ENCODE assay signal across 17 cellular contexts in genomic region chr17:37834168-37834567, GRCh38.
DNase-seq lines count a peak whose midpoint lies in the region; ATAC-seq, FAIRE-seq and TF ChIP-seq lines count a peak whose summit lies in the region.
"Had no signal": no experiment of that assay in that cellular context is flagged by ENCODE, and none has a peak within 500 bp of the region (broad histone marks: within the 10 kb centered on the region; RNA-seq: fewer than 3 reads in every experiment).

No MANE protein-coding gene starts in this region.

- H3K4me3 Mint-ChIP-seq in activated CD4-positive, alpha-beta memory T cell treated with anti-CD3 and anti-CD28 coated beads, Interleukin-2, amount 10 ng/mL, durations not matched to agents 7 days and 5 days = peak overlapping the region; percentile 0
- no peak overlapping the region for H3K4me3 Mint-ChIP-seq in activated CD4-positive, alpha-beta memory T cell treated with anti-CD3 and anti-CD28 coated beads for 36 hours
- H3K4me3 Mint-ChIP-seq in Caco-2 (ENCODE audit: unreplicated experiment) = no peak overlapping the region
- H3K4me3 Mint-ChIP-seq: CD4-positive, CD25-positive, alpha-beta regulatory T cell had no signal

- no TSS peak for BruUV-seq in Caco-2 (replicated peaks; lab: Mats Ljungman, UMichigan)
- no TSS peak for BruUV-seq in GM12878 (replicated peaks; lab: Mats Ljungman, UMichigan)

- H3K9ac ChIP-seq in GM12878 (ENCODE audit: control insufficient read depth, insufficient read depth, low read length) (no peak overlapping the region), mesenchymal stem cell (ENCODE audit: low read length) (no peak overlapping the region)
- H3K9ac ChIP-seq: BLaER1 treated with 17β-estradiol and CSF1 and Interleukin-3, amounts not matched to agents 10 nM and 100 nM; GM23248 had no signal

- H3K27me3 Mint-ChIP-seq in activated CD4-positive, alpha-beta memory T cell treated with anti-CD3 and anti-CD28 coated beads, Interleukin-2, amount 10 ng/mL, durations not matched to agents 7 days and 5 days = peaks cover 31% of the 10 kb centered on the region
- H3K27me3 Mint-ChIP-seq in activated CD4-positive, alpha-beta memory T cell treated with anti-CD3 and anti-CD28 coated beads for 36 hours = peaks cover 25% of the 10 kb centered on the region
- H3K27me3 Mint-ChIP-seq in Caco-2 (ENCODE audit: insufficient read depth, unreplicated experiment) = no peaks in the 10 kb centered on the region
- H3K27me3 Mint-ChIP-seq: CD4-positive, CD25-positive, alpha-beta regulatory T cell had no signal

- no peak for TF ChIP-seq EP300 in GM12878 (IDR thresholded peaks at IDR 0.05; ENCODE audit: borderline replicate concordance in 1 of 2, control insufficient read depth in 1 of 2, low read depth in 2 of 2, low read length in 2 of 2)

- no peak overlapping the region for H4K8ac ChIP-seq in mesenchymal stem cell (ENCODE audit: low read length)

- H2AK5ac ChIP-seq in mesenchymal stem cell (ENCODE audit: low read length, severe bottlenecking) = no peak overlapping the region

- H3K23ac ChIP-seq in mesenchymal stem cell (ENCODE audit: low read length in 2 of 2) = no peak overlapping the region

- no peaks in the 10 kb centered on the region for H3K9me3 Mint-ChIP-seq in activated CD4-positive, alpha-beta memory T cell treated with anti-CD3 and anti-CD28 coated beads, Interleukin-2, amount 10 ng/mL, durations not matched to agents 7 days and 5 days
- H3K9me3 Mint-ChIP-seq in activated CD4-positive, alpha-beta memory T cell treated with anti-CD3 and anti-CD28 coated beads for 36 hours = no peaks in the 10 kb centered on the region
- H3K9me3 Mint-ChIP-seq in Caco-2 (ENCODE audit: unreplicated experiment) = no peaks in the 10 kb centered on the region

- no peak overlapping the region for H3K4ac ChIP-seq in mesenchymal stem cell (ENCODE audit: low read depth in 1 of 2, low read length in 2 of 2)

- H3K27me3 ChIP-seq in Caco-2 (replicated peaks; ENCODE audit: control insufficient read depth, insufficient read depth, low read length) = no peaks in the 10 kb centered on the region
- no peaks in the 10 kb centered on the region for H3K27me3 ChIP-seq in GM12878 (replicated peaks in 1 of 2; ENCODE audit: control insufficient read depth in 2 of 2, insufficient read depth in 2 of 2, low read length in 1 of 2)
- H3K27me3 ChIP-seq in mesenchymal stem cell (ENCODE audit: control insufficient read depth in 1 of 2, insufficient read depth in 1 of 2, low read length in 2 of 2) = peaks cover 0 to 71% of the 10 kb centered on the region in 2 experiments
- no peaks in the 10 kb centered on the region for H3K27me3 ChIP-seq in brain microvascular endothelial cell (replicated peaks)
- H3K27me3 ChIP-seq: BLaER1 treated with 17β-estradiol and CSF1 and Interleukin-3, amounts not matched to agents 10 nM and 100 nM had no signal

- TF ChIP-seq RAD21 in GM12878 (IDR thresholded peaks at IDR 0.05; ENCODE audit: insufficient read depth, low read depth, low read length) = no peak

- no peaks in the 10 kb centered on the region for H3K79me2 ChIP-seq in GM12878 (ENCODE audit: control insufficient read depth, insufficient read depth, low read length)

- SMC1A ChIA-PET in GM12878 (lab: Charles Lee; ENCODE audit: uncharacterized antibody, unreplicated experiment) = interaction anchor here (0.6 to 7.9 kb wide), 7 partner anchors 8 to 18 kb away, joined by 3 to 48 read pairs (median 8); no protein-coding TSS in a partner anchor

- no peak overlapping the region for H3K18ac ChIP-seq in mesenchymal stem cell (ENCODE audit: low read depth in 1 of 2, low read length in 2 of 2)

- intact Hi-C loops in activated CD4-positive, alpha-beta memory T cell treated with anti-CD3 and anti-CD28 coated beads for 36 hours (cut with micrococcal nuclease) = no loop called here
- intact Hi-C loops in Caco-2 (cut with micrococcal nuclease; ENCODE audit: unreplicated experiment) (no loop called here), GM12878 (cut with micrococcal nuclease; ENCODE audit: unreplicated experiment) (no loop called here)

- no peak overlapping the region for H2BK12ac ChIP-seq in mesenchymal stem cell (ENCODE audit: low read length in 2 of 2)

- H3K4me3 ChIP-seq in Caco-2 (ENCODE audit: low read depth, low read length) (no peak overlapping the region), GM12878 (no peak overlapping the region), mesenchymal stem cell (ENCODE audit: insufficient read depth in 1 of 2, low read depth in 1 of 2, low read length in 2 of 2) (no peak overlapping the region), brain microvascular endothelial cell (ENCODE audit: low read depth, low read length) (no peak overlapping the region)
- H3K4me3 ChIP-seq: BLaER1 treated with 17β-estradiol and CSF1 and Interleukin-3, amounts not matched to agents 10 nM and 100 nM; GM23248 had no signal

- H3K27ac Mint-ChIP-seq in activated CD4-positive, alpha-beta memory T cell treated with anti-CD3 and anti-CD28 coated beads, Interleukin-2, amount 10 ng/mL, durations not matched to agents 7 days and 5 days = peak overlapping the region; percentile 13
- H3K27ac Mint-ChIP-seq in activated CD4-positive, alpha-beta memory T cell treated with anti-CD3 and anti-CD28 coated beads for 36 hours = no peak overlapping the region
- H3K27ac Mint-ChIP-seq in Caco-2 (ENCODE audit: unreplicated experiment) = peak overlapping the region; percentile 71
- H3K27ac Mint-ChIP-seq: CD4-positive, CD25-positive, alpha-beta regulatory T cell had no signal

- H3K9me3 ChIP-seq in Caco-2 = no peaks in the 10 kb centered on the region
- H3K9me3 ChIP-seq in GM12878 (replicated peaks; ENCODE audit: control insufficient read depth, insufficient read depth, low read length) = no peaks in the 10 kb centered on the region
- H3K9me3 ChIP-seq in mesenchymal stem cell (ENCODE audit: control insufficient read depth, low read length) = no peaks in the 10 kb centered on the region
- H3K9me3 ChIP-seq: BLaER1 treated with 17β-estradiol and CSF1 and Interleukin-3, amounts not matched to agents 10 nM and 100 nM had no signal

- POLR2A ChIA-PET in activated CD4-positive, alpha-beta memory T cell treated with anti-CD3 and anti-CD28 coated beads, Interleukin-2, amount 10 ng/mL, durations not matched to agents 7 days and 5 days (lab: Charles Lee) = no interaction called here
- POLR2A ChIA-PET in activated CD4-positive, alpha-beta memory T cell treated with anti-CD3 and anti-CD28 coated beads for 36 hours (lab: Charles Lee) = no interaction called here
- POLR2A ChIA-PET in Caco-2 (lab: Charles Lee) = no interaction called here
- POLR2A ChIA-PET in GM12878 (lab: Charles Lee) = interaction anchor here (0.5 to 0.9 kb wide), 2 partner anchors 59 to 388 kb away, joined by 3 to 4 read pairs; no protein-coding TSS in a partner anchor

- CTCF ChIA-PET in activated CD4-positive, alpha-beta memory T cell treated with anti-CD3 and anti-CD28 coated beads, Interleukin-2, amount 10 ng/mL, durations not matched to agents 7 days and 5 days (lab: Charles Lee) = interaction anchor here (1.8 to 2.0 kb wide), 2 partner anchors 15 to 18 kb away, joined by 4 to 7 read pairs; no protein-coding TSS in a partner anchor
- CTCF ChIA-PET in activated CD4-positive, alpha-beta memory T cell treated with anti-CD3 and anti-CD28 coated beads for 36 hours (lab: Charles Lee) = no interaction called here
- CTCF ChIA-PET in Caco-2 (lab: Charles Lee) = interaction anchor here (0.7 kb wide), 1 partner anchor 184 kb away, joined by 3 read pairs; no protein-coding TSS in a partner anchor
- CTCF ChIA-PET in GM12878 (lab: Yijun Ruan, JAX) = interaction anchor here (0.7 to 2.9 kb wide), 4 partner anchors 10 to 16 kb away, joined by 3 to 19 read pairs (median 4); no protein-coding TSS in a partner anchor

- 97% methylated on average over 2 of the region's 2 CpGs for WGBS in GM12878 (ENCODE audit: insufficient coverage, insufficient replicate concordance, low lambda C conversion rate, missing lambda C conversion rate)
- WGBS in mesenchymal stem cell = 95% methylated on average over 2 of the region's 2 CpGs

- H3K4me1 Mint-ChIP-seq in activated CD4-positive, alpha-beta memory T cell treated with anti-CD3 and anti-CD28 coated beads, Interleukin-2, amount 10 ng/mL, durations not matched to agents 7 days and 5 days = peaks cover 44% of the 10 kb centered on the region
- peaks cover 6% of the 10 kb centered on the region for H3K4me1 Mint-ChIP-seq in activated CD4-positive, alpha-beta memory T cell treated with anti-CD3 and anti-CD28 coated beads for 36 hours (ENCODE audit: low read depth)
- H3K4me1 Mint-ChIP-seq in Caco-2 (ENCODE audit: low read depth, unreplicated experiment) = peaks cover 68% of the 10 kb centered on the region

- TF ChIP-seq CTCF in Caco-2 (IDR thresholded peaks at IDR 0.05; ENCODE audit: insufficient read depth in 1 of 2, low read depth in 1 of 2, low read length in 1 of 2, severe bottlenecking in 1 of 2, unreplicated experiment in 1 of 2) = no peak
- no peak for TF ChIP-seq CTCF in GM12878 (IDR thresholded peaks at IDR 0.05 in 2 of 3, conservative IDR thresholded peaks at IDR 0.05 in 1 of 3; ENCODE audit: control insufficient read depth in 2 of 3, extremely low read depth in 1 of 3, insufficient read depth in 1 of 3, low read depth in 3 of 3, low read length in 3 of 3)
- TF ChIP-seq CTCF in brain microvascular endothelial cell (IDR thresholded peaks at IDR 0.05; ENCODE audit: low read depth, low read length, missing control alignments) = no peak

- H2AFZ ChIP-seq in GM12878 (ENCODE audit: control insufficient read depth, low read depth, low read length) (no peak overlapping the region), mesenchymal stem cell (ENCODE audit: low read depth, low read length) (no peak overlapping the region)
- H2AFZ ChIP-seq: GM23248 had no signal

- no peak for ATAC-seq in GM12878

- H3K36me3 Mint-ChIP-seq in activated CD4-positive, alpha-beta memory T cell treated with anti-CD3 and anti-CD28 coated beads, Interleukin-2, amount 10 ng/mL, durations not matched to agents 7 days and 5 days (ENCODE audit: low read depth) = no peaks in the 10 kb centered on the region
- no peaks in the 10 kb centered on the region for H3K36me3 Mint-ChIP-seq in activated CD4-positive, alpha-beta memory T cell treated with anti-CD3 and anti-CD28 coated beads for 36 hours
- H3K36me3 Mint-ChIP-seq in Caco-2 (ENCODE audit: insufficient read depth, unreplicated experiment) = peaks cover 8% of the 10 kb centered on the region
- H3K36me3 Mint-ChIP-seq: CD4-positive, CD25-positive, alpha-beta regulatory T cell had no signal

- H3K4me2 ChIP-seq in GM12878 (ENCODE audit: control insufficient read depth, insufficient read depth) (no peak overlapping the region), mesenchymal stem cell (ENCODE audit: low read length, poor library complexity, severe bottlenecking) (no peak overlapping the region)
- H3K4me2 ChIP-seq: BLaER1 treated with 17β-estradiol and CSF1 and Interleukin-3, amounts not matched to agents 10 nM and 100 nM had no signal

- no peaks in the 10 kb centered on the region for H3K79me1 ChIP-seq in mesenchymal stem cell (replicated peaks; ENCODE audit: low read length, poor library complexity, severe bottlenecking)

- no peak for DNase-seq in activated CD4-positive, alpha-beta memory T cell treated with anti-CD3 and anti-CD28 coated beads, Interleukin-2, amount 10 ng/mL, durations not matched to agents 7 days and 5 days
- DNase-seq in activated CD4-positive, alpha-beta memory T cell treated with anti-CD3 and anti-CD28 coated beads for 36 hours = no peak
- no peak for DNase-seq in Caco-2
- DNase-seq in GM12878 (ENCODE audit: low read depth, low spot score) = no peak
- DNase-seq in mesenchymal stem cell = no peak
- no peak for DNase-seq in brain microvascular endothelial cell
- DNase-seq in stimulated activated naive CD4-positive, alpha-beta T cell (lab: John Stamatoyannopoulos, UW) = no peak
- no peak for DNase-seq in iPS-NIHi11 (ENCODE audit: low spot score)
- DNase-seq: 8988T, AML-193, Calu3, DMS 273 treated with DMSO at 0.1 percent for 48 hours, GM23248, H7 had no signal

- H4K91ac ChIP-seq in mesenchymal stem cell (ENCODE audit: low read length) = peak overlapping the region; percentile 34

- no peak overlapping the region for H2BK15ac ChIP-seq in mesenchymal stem cell (ENCODE audit: low read depth, poor library complexity, severe bottlenecking)

- RAD21 ChIA-PET in GM12878 (lab: Charles Lee; ENCODE audit: unreplicated experiment) = interaction anchor here (1.0 to 2.3 kb wide), 4 partner anchors 14 to 51 kb away, joined by 3 to 14 read pairs (median 4); no protein-coding TSS in a partner anchor

- no peak for TF ChIP-seq POLR2A in GM12878 (IDR thresholded peaks at IDR 0.05; ENCODE audit: low read depth, low read length)

- H3K36me3 ChIP-seq in Caco-2 (ENCODE audit: control insufficient read depth, insufficient read depth, low read length) (no peaks in the 10 kb centered on the region), GM12878 (ENCODE audit: control insufficient read depth in 2 of 2, insufficient read depth in 2 of 2, low read length in 1 of 2) (no peaks in the 10 kb centered on the region), mesenchymal stem cell (ENCODE audit: control insufficient read depth in 1 of 2, insufficient read depth in 2 of 2, low read depth in 1 of 2, low read length in 2 of 2) (no peaks in the 10 kb centered on the region), brain microvascular endothelial cell (replicated peaks) (no peaks in the 10 kb centered on the region)
- H3K36me3 ChIP-seq: BLaER1 treated with 17β-estradiol and CSF1 and Interleukin-3, amounts not matched to agents 10 nM and 100 nM had no signal

- H3K27ac ChIP-seq in GM12878 (ENCODE audit: control insufficient read depth, insufficient read depth) (no peak overlapping the region), mesenchymal stem cell (ENCODE audit: low read length, poor library complexity, severe bottlenecking) (no peak overlapping the region), brain microvascular endothelial cell (no peak overlapping the region)
- H3K27ac ChIP-seq: BLaER1 treated with 17β-estradiol and CSF1 and Interleukin-3, amounts not matched to agents 10 nM and 100 nM; GM23248 had no signal

- H3K14ac ChIP-seq in mesenchymal stem cell (ENCODE audit: low read length in 2 of 2) = no peak overlapping the region

- H3K4me1 ChIP-seq in Caco-2 (peaks cover 46% of the 10 kb centered on the region), GM12878 (ENCODE audit: control insufficient read depth, insufficient read depth, low read length) (peaks cover 32% of the 10 kb centered on the region), mesenchymal stem cell (ENCODE audit: control insufficient read depth, insufficient read depth, low read depth, low read length) (peaks cover 14% of the 10 kb centered on the region)

- H2BK5ac ChIP-seq in mesenchymal stem cell (ENCODE audit: low read depth, low read length, poor library complexity, severe bottlenecking) = no peak overlapping the region

- H2BK120ac ChIP-seq in mesenchymal stem cell (ENCODE audit: low read depth, low read length) = no peak overlapping the region

- in situ Hi-C loops in GM12878 (cut with MboI) = loop anchor here (25.0 kb wide), 1 partner anchor 553 kb away; no protein-coding TSS in a partner anchor
- in situ Hi-C loops in brain microvascular endothelial cell (cut with HindIII; ENCODE audit: low pct_ligation_motif_present, low sequenced_read_pairs) = no loop called here

- no peaks in the 10 kb centered on the region for H4K20me1 ChIP-seq in GM12878 (ENCODE audit: control insufficient read depth, insufficient read depth)
- H4K20me1 ChIP-seq: BLaER1 treated with 17β-estradiol and CSF1 and Interleukin-3, amounts not matched to agents 10 nM and 100 nM had no signal

- no peak for FAIRE-seq in GM12878 (lab: Jason Lieb, UNC)
- FAIRE-seq: GM12891 had no signal
